ENCODE assay signal across 9 cellular contexts in genomic region chrX:11908371-11908770, GRCh38.
A peak's percentile ranks its signal among the peaks of the same experiment; 100 is the strongest.
DNase-seq lines count a peak whose midpoint lies in the region; ATAC-seq and TF ChIP-seq lines count a peak whose summit lies in the region.
"Had no signal": no experiment of that assay in that cellular context is flagged by ENCODE, and none has a peak within 500 bp of the region (broad histone marks: within the 10 kb centered on the region; RNA-seq: fewer than 3 reads in every experiment).

No MANE protein-coding gene starts in this region.

- H3K27ac Mint-ChIP-seq in activated T-helper 17 cell treated with anti-CD3 and anti-CD28 coated beads, Interleukin-2, amount 50 U/mL, for 72 hours = no peak overlapping the region

- H3K36me3 ChIP-seq in mucosa of descending colon (ENCODE audit: low read depth) = no peaks in the 10 kb centered on the region
- H3K36me3 ChIP-seq: BLaER1 treated with 17β-estradiol and CSF1 and Interleukin-3, amounts not matched to agents 10 nM and 100 nM had no signal

- TF ChIP-seq CTCF in mucosa of descending colon (IDR thresholded peaks at IDR 0.05) = no peak

- no peaks in the 10 kb centered on the region for H3K36me3 Mint-ChIP-seq in activated T-helper 17 cell treated with anti-CD3 and anti-CD28 coated beads, Interleukin-2, amount 50 U/mL, for 72 hours (ENCODE audit: low read depth)

- H3K4me1 Mint-ChIP-seq in activated T-helper 17 cell treated with anti-CD3 and anti-CD28 coated beads, Interleukin-2, amount 50 U/mL, for 72 hours = no peaks in the 10 kb centered on the region

- H3K4me3 Mint-ChIP-seq in activated T-helper 17 cell treated with anti-CD3 and anti-CD28 coated beads, Interleukin-2, amount 50 U/mL, for 72 hours = no peak overlapping the region

- peak; percentile 4 for DNase-seq in NCI-H1436 (lab: John Stamatoyannopoulos, UW)
- no peak for DNase-seq in NCI-H1436 treated with DMSO at 0.1 percent for 48 hours (lab: John Stamatoyannopoulos, UW)
- DNase-seq in Kasumi-1 (lab: John Stamatoyannopoulos, UW) = peak; percentile 30 to 31
- peak in 1 of 3 donors; percentile 3 for DNase-seq in mucosa of descending colon
- no peak for DNase-seq in cerebellar nuclear complex (lab: John Stamatoyannopoulos, UW)

- H3K27me3 Mint-ChIP-seq in activated T-helper 17 cell treated with anti-CD3 and anti-CD28 coated beads, Interleukin-2, amount 50 U/mL, for 72 hours = peaks cover 5% of the 10 kb centered on the region

- H3K9me3 ChIP-seq in mucosa of descending colon = no peaks in the 10 kb centered on the region

- intact Hi-C loops in mucosa of descending colon (cut with DNase I, micrococcal nuclease) = no loop called here

- H3K9me3 Mint-ChIP-seq in activated T-helper 17 cell treated with anti-CD3 and anti-CD28 coated beads, Interleukin-2, amount 50 U/mL, for 72 hours = peaks cover 3% of the 10 kb centered on the region

- ATAC-seq in GM21526 (IDR thresholded peaks at IDR 0.05; ENCODE audit: low FRiP score, unreplicated experiment) (peak; percentile 96), mucosa of descending colon (peak; percentile 32), GM18520 (IDR thresholded peaks at IDR 0.05; ENCODE audit: unreplicated experiment) (no peak)
- ATAC-seq in activated T-helper 17 cell treated with anti-CD3 and anti-CD28 coated beads, Interleukin-2, amount 50 U/mL, for 72 hours (replicated peaks) = peak; percentile 47

- H3K4me1 ChIP-seq in mucosa of descending colon (ENCODE audit: low read depth) = no peaks in the 10 kb centered on the region
- H3K4me1 ChIP-seq: BLaER1 treated with 17β-estradiol and CSF1 and Interleukin-3, amounts not matched to agents 10 nM and 100 nM had no signal

- no peak overlapping the region for H3K4me3 ChIP-seq in mucosa of descending colon
- H3K4me3 ChIP-seq: BLaER1 treated with 17β-estradiol and CSF1 and Interleukin-3, amounts not matched to agents 10 nM and 100 nM had no signal

Comparison
In these comparisons a context has a peak if more than half of its experiments do, and no peak if none do; other contexts are left out.
1. DNase-seq: peak in NCI-H1436 (single experiment) and Kasumi-1 (2 of 2); none in NCI-H1436 treated with DMSO at 0.1 percent for 48 hours (single experiment) and cerebellar nuclear complex (0 of 2).